ENCODE assay signal across 8 cellular contexts in the genomic region with DNA sequence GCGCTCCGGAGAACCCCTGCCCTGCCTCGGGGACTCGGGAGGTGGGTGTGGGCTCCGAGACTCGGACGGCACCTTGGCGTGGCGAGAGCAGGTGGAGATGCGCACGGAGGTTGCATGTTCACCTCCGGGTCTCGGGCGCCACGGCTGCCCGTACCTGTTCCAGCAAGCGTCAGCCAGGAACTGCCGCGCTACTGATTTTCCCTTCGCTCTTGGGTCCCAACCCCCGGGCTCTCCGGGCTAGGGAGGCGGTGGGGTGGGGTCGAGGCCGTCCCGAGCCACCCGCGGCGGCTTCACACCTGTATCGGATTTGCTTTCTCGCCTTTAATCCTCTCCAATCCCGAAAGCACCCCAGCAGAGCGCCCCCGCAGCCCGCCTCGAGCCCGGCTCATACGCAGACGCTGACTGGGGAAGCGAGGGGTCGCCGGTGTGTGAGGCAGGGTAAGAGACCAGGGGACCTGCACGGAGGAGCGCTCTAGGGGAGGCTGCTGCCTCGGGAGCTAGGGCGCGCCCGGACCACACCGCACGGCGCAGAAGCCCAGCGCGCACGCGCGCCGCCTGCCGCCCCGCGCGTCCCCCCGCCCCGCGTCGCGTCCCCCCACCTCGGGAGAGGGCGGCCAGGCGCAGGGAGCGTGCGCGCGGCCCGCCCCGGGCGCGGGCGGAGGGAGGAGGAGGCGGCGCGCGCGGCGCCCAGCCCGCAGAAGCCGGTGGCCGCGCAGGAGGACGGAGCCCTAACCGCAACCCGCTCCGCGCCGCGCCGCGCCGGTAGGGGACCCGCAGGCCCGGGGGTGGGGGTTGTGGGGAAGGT. TPM values are rescaled to one million over a fixed set of nuclear protein-coding genes. Genes with fewer than 3 reads are reported as not detected.
DNase-seq lines count a peak whose midpoint lies in the region; ATAC-seq and TF ChIP-seq lines count a peak whose summit lies in the region.

A gene with protein sequence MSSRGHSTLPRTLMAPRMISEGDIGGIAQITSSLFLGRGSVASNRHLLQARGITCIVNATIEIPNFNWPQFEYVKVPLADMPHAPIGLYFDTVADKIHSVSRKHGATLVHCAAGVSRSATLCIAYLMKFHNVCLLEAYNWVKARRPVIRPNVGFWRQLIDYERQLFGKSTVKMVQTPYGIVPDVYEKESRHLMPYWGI (plus strand): TSS at position 695 of the 805 bp plus-strand sequence. CDS start 22,382 bp downstream, outside the sequence.

- peak within 1 kb of the TSS; percentile 89 for H3K27ac Mint-ChIP-seq in activated CD8-positive, alpha-beta T cell treated with anti-CD3 and anti-CD28 coated beads, Interleukin-2, amount 10 ng/mL, durations not matched to agents 7 days and 5 days

- no peaks in the 10 kb centered on the region for H3K36me3 Mint-ChIP-seq in activated CD8-positive, alpha-beta T cell treated with anti-CD3 and anti-CD28 coated beads, Interleukin-2, amount 10 ng/mL, durations not matched to agents 7 days and 5 days (ENCODE audit: low read depth)

- peaks cover 24% of the 10 kb centered on the region for H3K4me1 ChIP-seq in ectodermal cell (ENCODE audit: control insufficient read depth, insufficient read depth, low read length)
- H3K4me1 ChIP-seq in lung (ENCODE audit: control insufficient read depth in 2 of 2, insufficient read depth in 2 of 2, low read length in 2 of 2) = peaks cover 3 to 4% of the 10 kb centered on the region in 2 donors

- ATAC-seq in GM19025 (IDR thresholded peaks at IDR 0.05; ENCODE audit: low read depth, unreplicated experiment) = peak; percentile 68
- peak; percentile 67 for ATAC-seq in HG03342 (IDR thresholded peaks at IDR 0.05; ENCODE audit: unreplicated experiment)
- peak; percentile 84 for ATAC-seq in activated CD8-positive, alpha-beta T cell treated with anti-CD3 and anti-CD28 coated beads, Interleukin-2, amount 10 ng/mL, durations not matched to agents 7 days and 5 days
- ATAC-seq in lung (ENCODE audit: insufficient read depth, low FRiP score) = peak; percentile 86

- H3K4me3 ChIP-seq in ectodermal cell (ENCODE audit: insufficient read depth, low read depth, low read length) (peak within 1 kb of the TSS; percentile 73), lung (peak within 1 kb of the TSS; percentile 62)

- TF ChIP-seq CTCF in lung (IDR thresholded peaks at IDR 0.05; ENCODE audit: control extremely low read depth, extremely low read depth) = no peak

- H3K27me3 ChIP-seq in ectodermal cell (ENCODE audit: control insufficient read depth, insufficient read depth, low read length, poor library complexity, severe bottlenecking) (peaks cover 28% of the 10 kb centered on the region), lung (ENCODE audit: control insufficient read depth, insufficient read depth) (no peaks in the 10 kb centered on the region)

- peaks cover 33% of the 10 kb centered on the region for H3K4me1 Mint-ChIP-seq in activated CD8-positive, alpha-beta T cell treated with anti-CD3 and anti-CD28 coated beads, Interleukin-2, amount 10 ng/mL, durations not matched to agents 7 days and 5 days (ENCODE audit: low read depth)

- H3K27me3 Mint-ChIP-seq in activated CD8-positive, alpha-beta T cell treated with anti-CD3 and anti-CD28 coated beads, Interleukin-2, amount 10 ng/mL, durations not matched to agents 7 days and 5 days (ENCODE audit: low read depth) = no peaks in the 10 kb centered on the region

- POLR2A ChIA-PET in activated CD8-positive, alpha-beta T cell treated with anti-CD3 and anti-CD28 coated beads, Interleukin-2, amount 10 ng/mL, durations not matched to agents 7 days and 5 days (lab: Charles Lee) = interaction anchor here (0.7 to 1.0 kb wide), 3 partner anchors 9 to 116 kb away, joined by 3 to 5 read pairs (median 3); a partner anchor contains a TSS

- H3K9me3 ChIP-seq in ectodermal cell (ENCODE audit: control insufficient read depth, low read length) (no peaks in the 10 kb centered on the region), lung (ENCODE audit: control insufficient read depth in 2 of 2, insufficient read depth in 1 of 2, low read length in 1 of 2) (no peaks in the 10 kb centered on the region)

- H3K9me3 Mint-ChIP-seq in activated CD8-positive, alpha-beta T cell treated with anti-CD3 and anti-CD28 coated beads, Interleukin-2, amount 10 ng/mL, durations not matched to agents 7 days and 5 days (ENCODE audit: insufficient read depth) = no peaks in the 10 kb centered on the region

- no peaks in the 10 kb centered on the region for H3K36me3 ChIP-seq in ectodermal cell (ENCODE audit: control insufficient read depth, insufficient read depth, low read length)
- H3K36me3 ChIP-seq in lung (ENCODE audit: control insufficient read depth in 2 of 2, insufficient read depth in 2 of 2, low read length in 2 of 2) = no peaks in the 10 kb centered on the region

- CTCF ChIA-PET in activated CD8-positive, alpha-beta T cell treated with anti-CD3 and anti-CD28 coated beads, Interleukin-2, amount 10 ng/mL, durations not matched to agents 7 days and 5 days (lab: Charles Lee) = no interaction called here

- peak within 1 kb of the TSS; percentile 88 for H3K4me3 Mint-ChIP-seq in activated CD8-positive, alpha-beta T cell treated with anti-CD3 and anti-CD28 coated beads, Interleukin-2, amount 10 ng/mL, durations not matched to agents 7 days and 5 days

- no peak within 1 kb of the TSS for H3K27ac ChIP-seq in ectodermal cell (ENCODE audit: insufficient read depth, low read depth, low read length, poor library complexity, severe bottlenecking)
- peak within 1 kb of the TSS; percentile 91 to 94 for H3K27ac ChIP-seq in lung (ENCODE audit: low read depth in 1 of 2, low read length in 1 of 2)

- 0 to 1% methylated on average over 99 of the region's 100 CpGs for WGBS in ectodermal cell, 2 experiments
- 0 to 1% methylated on average over 56 to 100 of the region's 100 CpGs for WGBS in lung, 2 donors

- DNase-seq in Ammon's horn (ENCODE audit: low spot score) (peak; percentile 88), NCI-H69 (lab: John Stamatoyannopoulos, UW) (peak; percentile 97), lung (ENCODE audit: low spot score) (peak; percentile 73)
- peak; percentile 84 for DNase-seq in activated CD8-positive, alpha-beta T cell treated with anti-CD3 and anti-CD28 coated beads, Interleukin-2, amount 10 ng/mL, durations not matched to agents 7 days and 5 days
- DNase-seq in stimulated activated CD4-positive, alpha-beta T cell treated with anti-CD3 and anti-CD28 coated beads, TNF-alpha, amount 100 ng/mL, for 24 hours (ENCODE audit: low read depth in 3 of 3) = peak; percentile 52 to 74 (median 69)

RNA-seq across cellular contexts. Expression of the gene that starts here (rescaled TPM):
- total RNA-seq in activated CD8-positive, alpha-beta T cell treated with anti-CD3 and anti-CD28 coated beads, Interleukin-2, amount 10 ng/mL, durations not matched to agents 7 days and 5 days = 10 to 100 TPM; 11.4 to 12.0 TPM
- polyA plus RNA-seq in ectodermal cell (2013, experiment 1 of 4) = 19.4 TPM
- polyA plus RNA-seq in ectodermal cell (2013, experiment 2 of 4) = 19.7 TPM
- polyA plus RNA-seq in ectodermal cell (2013, experiment 3 of 4) = 18.6 TPM
- polyA plus RNA-seq in ectodermal cell (2013, experiment 4 of 4) = 19.7 TPM
- total RNA-seq in lung = 10 to 100 TPM in 1 of 2 donors, 1 to 10 TPM in 1; 7.4 to 15.7 TPM
- 10 to 100 TPM in 1 of 2 donors, 1 to 10 TPM in 1; 9.4 to 11.3 TPM for polyA plus RNA-seq in lung
